Comparison of ENCODE assay signal across 9 cellular contexts in the genomic region with DNA sequence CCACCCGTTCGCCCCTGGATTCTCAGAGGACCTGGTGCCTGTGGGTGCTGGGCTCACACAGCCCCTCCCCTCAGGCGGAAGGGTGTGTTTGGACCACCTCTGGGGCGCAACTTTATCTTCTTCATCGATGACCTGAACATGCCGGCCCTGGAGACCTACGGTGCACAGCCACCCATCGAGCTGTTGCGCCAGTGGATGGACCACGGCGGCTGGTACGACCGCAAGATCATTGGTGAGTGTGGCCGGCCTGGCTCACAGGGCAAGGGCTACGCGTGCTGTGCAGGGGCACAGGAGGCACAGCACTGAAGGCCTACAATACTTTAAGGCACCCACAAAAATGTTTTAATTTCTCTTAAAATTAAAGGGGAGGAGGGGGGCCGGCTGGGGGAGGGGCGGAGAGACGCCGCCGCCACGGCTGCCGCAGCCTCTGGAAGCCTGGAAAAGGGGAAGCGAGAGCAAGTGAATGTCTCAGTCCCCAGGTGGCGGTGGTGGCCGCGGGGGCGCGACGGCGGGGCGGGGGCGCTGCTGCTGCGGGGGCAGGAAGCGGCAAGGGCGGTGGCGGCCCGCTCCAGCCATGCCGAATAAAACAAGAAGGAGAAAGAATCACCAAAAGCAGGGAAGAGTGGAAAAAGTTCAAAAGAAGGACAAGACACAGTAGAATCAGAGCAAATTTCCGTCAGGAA. TPM values are rescaled to one million over a fixed set of nuclear protein-coding genes. Genes with fewer than 3 reads are reported as not detected.
DNase-seq lines count a peak whose midpoint lies in the region; ATAC-seq and TF ChIP-seq lines count a peak whose summit lies in the region.
"Had no signal": no experiment of that assay in that cellular context is flagged by ENCODE, and none has a peak within 500 bp of the region (broad histone marks: within the 10 kb centered on the region; RNA-seq: fewer than 3 reads in every experiment).

No MANE protein-coding gene starts in this region.

- no peak overlapping the region for H3K4me3 Mint-ChIP-seq in activated T-helper 17 cell treated with anti-CD3 and anti-CD28 coated beads, Interleukin-2, amount 50 U/mL, for 72 hours

- peak; percentile 75 for DNase-seq in OCI-M1 (lab: John Stamatoyannopoulos, UW)
- DNase-seq in germinal center (ENCODE audit: low spot score), result peak; percentile 73
- peak; percentile 23 for DNase-seq in stimulated activated CD4-positive, alpha-beta T cell treated with anti-CD3 and anti-CD28 coated beads, Interleukin-4, amount 100 ng/mL, for 1 hour
- DNase-seq in NCI-H69 (lab: John Stamatoyannopoulos, UW), result no peak
- DNase-seq: right lobe of liver had no signal

- H3K27me3 Mint-ChIP-seq in activated T-helper 17 cell treated with anti-CD3 and anti-CD28 coated beads, Interleukin-2, amount 50 U/mL, for 72 hours, result no peaks in the 10 kb centered on the region

- ATAC-seq in GM18505 (IDR thresholded peaks at IDR 0.05; ENCODE audit: unreplicated experiment) (peak; percentile 54), GM21367 (IDR thresholded peaks at IDR 0.05; ENCODE audit: unreplicated experiment) (no peak), GM18511 (IDR thresholded peaks at IDR 0.05; ENCODE audit: unreplicated experiment) (no peak)
- no peak for ATAC-seq in activated T-helper 17 cell treated with anti-CD3 and anti-CD28 coated beads, Interleukin-2, amount 50 U/mL, for 72 hours (replicated peaks)

- H3K4me1 Mint-ChIP-seq in activated T-helper 17 cell treated with anti-CD3 and anti-CD28 coated beads, Interleukin-2, amount 50 U/mL, for 72 hours, result no peaks in the 10 kb centered on the region

- H3K27ac Mint-ChIP-seq in activated T-helper 17 cell treated with anti-CD3 and anti-CD28 coated beads, Interleukin-2, amount 50 U/mL, for 72 hours, result no peak overlapping the region

- TF ChIP-seq POLR2A in GM18505 (IDR thresholded peaks at IDR 0.05; ENCODE audit: borderline replicate concordance, extremely low read depth, insufficient read depth, insufficient read length), result no peak

- no peaks in the 10 kb centered on the region for H3K36me3 Mint-ChIP-seq in activated T-helper 17 cell treated with anti-CD3 and anti-CD28 coated beads, Interleukin-2, amount 50 U/mL, for 72 hours (ENCODE audit: low read depth)

- H3K9me3 Mint-ChIP-seq in activated T-helper 17 cell treated with anti-CD3 and anti-CD28 coated beads, Interleukin-2, amount 50 U/mL, for 72 hours, result no peaks in the 10 kb centered on the region

RNA-seq across cellular contexts. Expression of a gene that starts 36.8 kb away (rescaled TPM):
- 100 to 1,000 TPM in 1 of 2 donors, 10 to 100 TPM in 1; 96.7 to 106 TPM for total RNA-seq in activated T-helper 17 cell treated with anti-CD3 and anti-CD28 coated beads, Interleukin-2, amount 50 U/mL, for 72 hours

RNA-seq across cellular contexts. Expression of a gene that starts 37.5 kb away (rescaled TPM):
- 10 to 100 TPM; 16.7 to 22.5 TPM for total RNA-seq in activated T-helper 17 cell treated with anti-CD3 and anti-CD28 coated beads, Interleukin-2, amount 50 U/mL, for 72 hours

RNA-seq across cellular contexts. Expression of a gene that starts 56.8 kb away (rescaled TPM):
- total RNA-seq in activated T-helper 17 cell treated with anti-CD3 and anti-CD28 coated beads, Interleukin-2, amount 50 U/mL, for 72 hours, result 10 to 100 TPM; 17.2 to 26.5 TPM
